Comparison of ENCODE assay signal across 26 cellular contexts in genomic region chr6:25829375-25829774, GRCh38. TPM values are rescaled to one million over a fixed set of nuclear protein-coding genes. Genes with fewer than 3 reads are reported as not detected.
DNase-seq lines count a peak whose midpoint lies in the region; ATAC-seq and TF ChIP-seq lines count a peak whose summit lies in the region.
"Had no signal": no experiment of that assay in that cellular context is flagged by ENCODE, and none has a peak within 500 bp of the region (broad histone marks: within the 10 kb centered on the region; RNA-seq: fewer than 3 reads in every experiment).

No MANE protein-coding gene starts in this region.

- peaks cover 11% of the 10 kb centered on the region for H3K36me3 Mint-ChIP-seq in activated CD8-positive, alpha-beta memory T cell treated with anti-CD3 and anti-CD28 coated beads, Interleukin-2, amount 10 ng/mL, durations not matched to agents 7 days and 5 days
- peaks cover 17% of the 10 kb centered on the region for H3K36me3 Mint-ChIP-seq in stimulated activated memory B cell treated with anti-CD40 and anti-IgM and Interleukin-4, amounts not matched to agents 10 μg/mL and 1 μg/mL and 100 μg/mL, for 72 hours
- H3K36me3 Mint-ChIP-seq: type B pancreatic cell had no signal

- no peak overlapping the region for H3K4me3 Mint-ChIP-seq in activated CD8-positive, alpha-beta memory T cell treated with anti-CD3 and anti-CD28 coated beads, Interleukin-2, amount 10 ng/mL, durations not matched to agents 7 days and 5 days
- no peak overlapping the region for H3K4me3 Mint-ChIP-seq in stimulated activated memory B cell treated with anti-CD40 and anti-IgM and Interleukin-4, amounts not matched to agents 10 μg/mL and 1 μg/mL and 100 μg/mL, for 72 hours
- H3K4me3 Mint-ChIP-seq: activated CD4-positive, alpha-beta T cell treated with anti-CD3 and anti-CD28 coated beads, Interleukin-2, amount 10 ng/mL, durations not matched to agents 24 days and 14 days; B cell; type B pancreatic cell had no signal

- CTCF ChIA-PET in activated CD8-positive, alpha-beta memory T cell treated with anti-CD3 and anti-CD28 coated beads, Interleukin-2, amount 10 ng/mL, durations not matched to agents 7 days and 5 days (lab: Charles Lee) = interaction anchor here (0.8 kb wide), 1 partner anchor 74 kb away, joined by 3 read pairs; no protein-coding TSS in a partner anchor

- in situ Hi-C loops in KBM-7 (cut with MboI; ENCODE audit: low pct_unique_long_range_greater_than_20kb, low sequenced_read_pairs) = no loop called here

- DNase-seq in activated CD8-positive, alpha-beta memory T cell treated with anti-CD3 and anti-CD28 coated beads, Interleukin-2, amount 10 ng/mL, durations not matched to agents 7 days and 5 days = no peak
- DNase-seq in activated CD8-positive, alpha-beta memory T cell treated with anti-CD3 and anti-CD28 coated beads for 24 hours = no peak
- DNase-seq in GM20000 (ENCODE audit: low spot score) (peak; percentile 8), NCI-H2081 treated with DMSO at 0.1 percent for 48 hours (lab: John Stamatoyannopoulos, UW) (no peak), KBM-7 (no peak), COR-L47 (lab: John Stamatoyannopoulos, UW) (no peak)
- DNase-seq: 8988T; activated CD4-positive, alpha-beta T cell treated with anti-CD3 and anti-CD28 coated beads, Interleukin-2, amount 10 ng/mL, durations not matched to agents 24 days and 14 days; amniotic stem cell; effector memory CD4-positive, alpha-beta T cell; foreskin keratinocyte; hippocampal formation; left ventricle myocardium superior; MG63; NCI-H1417 treated with DMSO at 0.1 percent for 48 hours; NCI-H510A treated with DMSO at 0.1 percent for 48 hours; right lobe of liver; RPMI8226; SK-N-SH had no signal

- no peak for TF ChIP-seq CTCF in GM20000 (IDR thresholded peaks at IDR 0.05; ENCODE audit: extremely low read depth, missing control alignments)

- peak overlapping the region; percentile 13 for H3K27ac Mint-ChIP-seq in activated CD8-positive, alpha-beta memory T cell treated with anti-CD3 and anti-CD28 coated beads, Interleukin-2, amount 10 ng/mL, durations not matched to agents 7 days and 5 days
- H3K27ac Mint-ChIP-seq in stimulated activated memory B cell treated with anti-CD40 and anti-IgM and Interleukin-4, amounts not matched to agents 10 μg/mL and 1 μg/mL and 100 μg/mL, for 72 hours = no peak overlapping the region
- H3K27ac Mint-ChIP-seq: activated CD4-positive, alpha-beta T cell treated with anti-CD3 and anti-CD28 coated beads, Interleukin-2, amount 10 ng/mL, durations not matched to agents 24 days and 14 days; B cell; type B pancreatic cell had no signal

- H3K27me3 Mint-ChIP-seq in activated CD8-positive, alpha-beta memory T cell treated with anti-CD3 and anti-CD28 coated beads, Interleukin-2, amount 10 ng/mL, durations not matched to agents 7 days and 5 days = peaks cover 13% of the 10 kb centered on the region
- H3K27me3 Mint-ChIP-seq in stimulated activated memory B cell treated with anti-CD40 and anti-IgM and Interleukin-4, amounts not matched to agents 10 μg/mL and 1 μg/mL and 100 μg/mL, for 72 hours = peaks cover 50% of the 10 kb centered on the region

- peaks cover 3% of the 10 kb centered on the region for H3K9me3 Mint-ChIP-seq in activated CD8-positive, alpha-beta memory T cell treated with anti-CD3 and anti-CD28 coated beads, Interleukin-2, amount 10 ng/mL, durations not matched to agents 7 days and 5 days (ENCODE audit: low read depth)
- peaks cover 13% of the 10 kb centered on the region for H3K9me3 Mint-ChIP-seq in stimulated activated memory B cell treated with anti-CD40 and anti-IgM and Interleukin-4, amounts not matched to agents 10 μg/mL and 1 μg/mL and 100 μg/mL, for 72 hours
- H3K9me3 Mint-ChIP-seq: type B pancreatic cell had no signal

- H3K4me1 Mint-ChIP-seq in activated CD8-positive, alpha-beta memory T cell treated with anti-CD3 and anti-CD28 coated beads, Interleukin-2, amount 10 ng/mL, durations not matched to agents 7 days and 5 days = peaks cover 12% of the 10 kb centered on the region
- H3K4me1 Mint-ChIP-seq in stimulated activated memory B cell treated with anti-CD40 and anti-IgM and Interleukin-4, amounts not matched to agents 10 μg/mL and 1 μg/mL and 100 μg/mL, for 72 hours = no peaks in the 10 kb centered on the region
- H3K4me1 Mint-ChIP-seq: B cell had no signal

- ATAC-seq in activated CD8-positive, alpha-beta memory T cell treated with anti-CD3 and anti-CD28 coated beads, Interleukin-2, amount 10 ng/mL, durations not matched to agents 7 days and 5 days = peak; percentile 47
- ATAC-seq in HG02981 (IDR thresholded peaks at IDR 0.05; ENCODE audit: unreplicated experiment) = peak; percentile 65
- ATAC-seq in stimulated activated memory B cell treated with anti-CD40 and anti-IgM and Interleukin-4, amounts not matched to agents 10 μg/mL and 1 μg/mL and 100 μg/mL, for 72 hours = peak; percentile 71
- ATAC-seq: foreskin keratinocyte, left ventricle myocardium superior, right lobe of liver had no signal

RNA-seq across cellular contexts. Expression of gene SLC17A1, which starts 2.5 kb away (rescaled TPM):
- not detected for total RNA-seq in activated CD8-positive, alpha-beta memory T cell treated with anti-CD3 and anti-CD28 coated beads, Interleukin-2, amount 10 ng/mL, durations not matched to agents 7 days and 5 days
- total RNA-seq: B cell, breast epithelium, foreskin keratinocyte, H1, left ventricle myocardium superior, mononuclear cell had no signal

RNA-seq across cellular contexts. Expression of gene SLC17A3, which starts 44.7 kb away (rescaled TPM):
- under 1 TPM; 0.26 to 0.76 TPM for total RNA-seq in activated CD8-positive, alpha-beta memory T cell treated with anti-CD3 and anti-CD28 coated beads, Interleukin-2, amount 10 ng/mL, durations not matched to agents 7 days and 5 days
- total RNA-seq: B cell, breast epithelium, foreskin keratinocyte, H1, left ventricle myocardium superior had no signal
